8 cellular contexts compared by ENCODE assay signal in the genomic region with DNA sequence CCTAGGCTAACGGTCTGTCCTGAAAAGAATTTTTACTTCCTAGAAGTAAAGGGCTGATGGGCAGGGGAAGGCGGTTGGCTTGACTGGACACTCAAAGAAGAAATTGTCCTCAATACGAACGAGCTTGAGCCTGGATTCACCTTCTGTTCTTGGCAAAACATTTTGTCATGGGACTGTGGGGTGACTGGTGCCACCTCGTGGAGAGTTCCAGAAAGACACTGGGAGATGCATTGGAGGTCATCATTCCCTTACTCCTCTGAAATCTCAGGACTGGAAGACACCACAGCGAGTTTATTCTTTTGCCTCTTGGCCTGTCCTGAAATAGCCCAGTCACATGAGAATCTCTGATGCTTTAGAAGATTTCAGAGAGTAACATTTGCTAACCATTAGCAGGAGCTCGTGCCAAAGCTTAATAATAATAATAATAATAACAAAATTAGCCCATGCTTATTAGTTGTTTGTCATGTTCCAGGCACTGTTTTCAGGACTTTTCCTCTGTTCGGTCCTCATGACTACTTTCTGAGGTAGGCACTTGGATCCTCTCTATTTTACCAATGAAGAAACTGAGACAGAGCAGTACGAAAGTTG. TPM values are rescaled to one million over a fixed set of nuclear protein-coding genes. Genes with fewer than 3 reads are reported as not detected.
DNase-seq lines count a peak whose midpoint lies in the region; TF ChIP-seq lines count a peak whose summit lies in the region.
"Had no signal": no experiment of that assay in that cellular context is flagged by ENCODE, and none has a peak within 500 bp of the region (broad histone marks: within the 10 kb centered on the region; RNA-seq: fewer than 3 reads in every experiment).

No MANE protein-coding gene starts in this region.

- no peak overlapping the region for H3K4me3 ChIP-seq in GM23248
- no peak overlapping the region for H3K4me3 ChIP-seq in LNCaP clone FGC (ENCODE audit: low read depth, low read length)

- DNase-seq in GM10248 (ENCODE audit: extremely low spot score) (peak; percentile 73), GM23248 (peak; percentile 73), LNCaP clone FGC (ENCODE audit: low read depth) (peak; percentile 49), SK-N-DZ (ENCODE audit: low spot score) (peak; percentile 78), iPS-NIHi7 (ENCODE audit: extremely low spot score) (peak; percentile 88)
- peak; percentile 27 for DNase-seq in stimulated activated CD4-positive, alpha-beta T cell treated with anti-CD3 and anti-CD28 coated beads, Interleukin-12 subunit alpha, Interleukin-12 subunit beta, amount 100 ng/mL, for 4 hours

- no peaks in the 10 kb centered on the region for H3K9me2 ChIP-seq in GM23248 (ENCODE audit: insufficient read depth)

- H3K4me1 Mint-ChIP-seq in brain, result peaks cover 5% of the 10 kb centered on the region

- no peaks in the 10 kb centered on the region for H3K27me3 ChIP-seq in GM23248 (replicated peaks; ENCODE audit: insufficient read depth)

- TF ChIP-seq CTCF in GM10248 (IDR thresholded peaks at IDR 0.05; ENCODE audit: control extremely low read depth, extremely low read depth, low read depth, missing control alignments) (peak; percentile 76), LNCaP clone FGC (IDR thresholded peaks at IDR 0.05; ENCODE audit: control insufficient read depth, extremely low read depth, insufficient read depth) (peak; percentile 88), brain (conservative IDR thresholded peaks at IDR 0.05) (peak; percentile 68 to 82)

- CTCF ChIA-PET in GM10248 (lab: Yijun Ruan, JAX), result interaction anchor here (0.6 to 7.9 kb wide), 22 partner anchors 8 to 290 kb away, joined by 3 to 88 read pairs (median 6); a partner anchor contains a TSS

- peak overlapping the region in 1 of 5 experiments; percentile 42 for H3K27ac Mint-ChIP-seq in brain

- peaks cover 49% of the 10 kb centered on the region for H3K36me3 Mint-ChIP-seq in brain

- H3K27ac ChIP-seq in GM23248, result no peak overlapping the region
- H3K27ac ChIP-seq: epithelial cell of prostate had no signal

- no peaks in the 10 kb centered on the region for H3K36me3 ChIP-seq in GM23248 (ENCODE audit: low read depth)

- H3K9ac ChIP-seq in GM23248, result peak overlapping the region; percentile 4; the same call in 1 of the 2 replicates

- H3F3A ChIP-seq in GM23248 (ENCODE audit: insufficient read depth), result no peaks in the 10 kb centered on the region

- no peaks in the 10 kb centered on the region for H3K27me3 Mint-ChIP-seq in brain

- no peaks in the 10 kb centered on the region for H4K20me1 ChIP-seq in GM23248 (ENCODE audit: insufficient read depth)

- no peaks in the 10 kb centered on the region for H3K79me2 ChIP-seq in GM23248 (ENCODE audit: insufficient read depth)

- H3K4me2 ChIP-seq in GM23248 (ENCODE audit: unreplicated experiment), result peak overlapping the region; percentile 16

- H2AFZ ChIP-seq in GM23248, result peak overlapping the region; percentile 25; the same call in 1 of the 2 replicates

- POLR2A ChIA-PET in GM10248 (lab: Yijun Ruan, JAX), result no interaction called here

- WGBS in GM23248 (ENCODE audit: low coverage in 1 of 2, low lambda C conversion rate in 2 of 2, missing lambda C conversion rate in 2 of 2), 2 experiments, result 13% methylated on average over 9 of the region's 9 CpGs

- peaks cover 14 to 36% (median 34%) of the 10 kb centered on the region in 5 experiments for H3K9me3 Mint-ChIP-seq in brain

- H3K4me3 Mint-ChIP-seq in brain, result no peak overlapping the region

- H3K4me1 ChIP-seq in GM23248 (ENCODE audit: insufficient read depth), result no peaks in the 10 kb centered on the region

- in situ Hi-C loops in GM23248 (cut with MboI), result no loop called here

- H3K9me3 ChIP-seq in GM23248 (ENCODE audit: low read depth), result no peaks in the 10 kb centered on the region

RNA-seq across cellular contexts. Expression of a gene that starts 44.5 kb away (rescaled TPM):
- 1.0 and 3.6 TPM in 2 replicates for total RNA-seq in GM23248 (2014; rRNA removed; shearing (Covaris generic))
- polyA plus RNA-seq in GM23248 (2016; fragmentation: Nextera tagmentation; extraction: Ambion mirVana) (2.2 and 2.3 TPM in 2 replicates), brain (ENCODE audit: insufficient read depth, low read depth, low replicate concordance) (3.1 TPM)
- 5.8 and 8.8 TPM in 2 replicates for polyA plus RNA-seq in SK-N-DZ (2014; cell fraction: cytosol; rRNA removed)
- polyA plus RNA-seq in SK-N-DZ (2014; cell fraction: nucleus; rRNA removed), result 3.5 and 4.0 TPM in 2 replicates

Comparison
In these comparisons a context has a peak if more than half of its experiments do, and no peak if none do; other contexts are left out.
1. DNase-seq: peak in every context shown above with its lines; median percentile 88 in iPS-NIHi7; 78 in SK-N-DZ; 73 in GM10248; 73 in GM23248; 49 in LNCaP clone FGC; 27 in stimulated activated CD4-positive, alpha-beta T cell treated with anti-CD3 and anti-CD28 coated beads, Interleukin-12 subunit alpha, Interleukin-12 subunit beta, amount 100 ng/mL, for 4 hours.